11 cellular contexts compared by ENCODE assay signal in the genomic region with DNA sequence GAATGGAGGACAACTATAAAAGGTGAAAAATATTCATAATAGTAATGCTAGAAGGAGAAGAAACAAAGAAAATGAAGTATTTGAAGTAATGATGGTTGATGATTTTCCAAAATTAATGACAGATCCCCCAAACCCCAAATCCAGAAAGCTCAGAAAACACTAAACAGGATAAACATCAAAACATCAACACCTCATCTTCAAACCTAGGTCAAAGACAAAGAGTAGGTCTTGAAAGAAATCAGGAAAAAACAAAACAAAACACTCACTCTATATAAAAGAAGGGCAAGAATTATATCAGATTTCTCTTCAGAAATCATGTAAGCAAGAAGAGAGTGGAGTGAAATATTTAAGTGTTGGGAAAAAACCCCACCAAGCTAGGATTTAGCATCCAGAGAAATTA.
"Had no signal": no experiment of that assay in that cellular context is flagged by ENCODE, and none has a peak within 500 bp of the region (broad histone marks: within the 10 kb centered on the region; RNA-seq: fewer than 3 reads in every experiment).

No MANE protein-coding gene starts in this region.

- H3K27me3 Mint-ChIP-seq: activated CD8-positive, alpha-beta memory T cell treated with anti-CD3 and anti-CD28 coated beads, Interleukin-2, amount 10 ng/mL, durations not matched to agents 7 days and 5 days had no signal

- H3K4me3 Mint-ChIP-seq: activated CD8-positive, alpha-beta memory T cell treated with anti-CD3 and anti-CD28 coated beads, Interleukin-2, amount 10 ng/mL, durations not matched to agents 7 days and 5 days had no signal

- H3K27ac ChIP-seq: adrenal gland, left ventricle myocardium inferior, ovary, sigmoid colon had no signal

- H3K27me3 ChIP-seq: adrenal gland, ovary, sigmoid colon had no signal

- H3K36me3 ChIP-seq: adrenal gland, left ventricle myocardium inferior, ovary, sigmoid colon had no signal

- H3K9me3 ChIP-seq: ovary had no signal

- H3K27ac Mint-ChIP-seq: activated CD8-positive, alpha-beta memory T cell treated with anti-CD3 and anti-CD28 coated beads, Interleukin-2, amount 10 ng/mL, durations not matched to agents 7 days and 5 days had no signal

- ATAC-seq: activated CD8-positive, alpha-beta memory T cell treated with anti-CD3 and anti-CD28 coated beads, Interleukin-2, amount 10 ng/mL, durations not matched to agents 7 days and 5 days had no signal

- H3K4me3 ChIP-seq: adrenal gland, left ventricle myocardium inferior, ovary, sigmoid colon had no signal

- DNase-seq: activated CD4-positive, alpha-beta T cell treated with anti-CD3 and anti-CD28 coated beads for 1 hour; activated CD4-positive, alpha-beta T cell treated with anti-CD3 and anti-CD28 coated beads, Interleukin-2, amount 50 U/mL, for 48 hours; activated CD8-positive, alpha-beta memory T cell treated with anti-CD3 and anti-CD28 coated beads, Interleukin-2, amount 10 ng/mL, durations not matched to agents 7 days and 5 days; activated T-cell treated with anti-CD3 and anti-CD28 coated beads, Interleukin-2, amount 50 U/mL, for 48 hours; adrenal gland; foreskin fibroblast; hippocampal formation; left ventricle myocardium inferior; ovary; sigmoid colon; stimulated activated CD4-positive, alpha-beta T cell treated with anti-CD3 and anti-CD28 coated beads, Interleukin-1b, Interleukin-23, amount 100 ng/mL, for 48 hours had no signal
